1 cellular context compared by ENCODE assay signal in genomic region chr20:50758992-50759391, GRCh38.
TF ChIP-seq lines count a peak whose summit lies in the region.

No MANE protein-coding gene starts in this region.

TF ChIP-seq in HCT116, 20 proteins besides CTCF, POLR2A, EP300 and RAD21 (continued from another document):
- TF ChIP-seq REST (IDR thresholded peaks at IDR 0.05; ENCODE audit: low read depth), result no peak
- TF ChIP-seq TCF7L2 (IDR thresholded peaks at IDR 0.05; ENCODE audit: borderline replicate concordance, extremely low read depth, insufficient read depth, insufficient read length), result no peak
